2 cellular contexts compared by ENCODE assay signal in genomic region chr17:51677875-51678274, GRCh38.
TF ChIP-seq lines count a peak whose summit lies in the region.

No MANE protein-coding gene starts in this region.

TF ChIP-seq in SK-N-SH, 30 proteins besides CTCF, POLR2A, EP300 and RAD21 (continued from another document):
- TF ChIP-seq NRF1 (IDR thresholded peaks at IDR 0.05; ENCODE audit: low read depth, low read length) (no peak), REST (IDR thresholded peaks at IDR 0.05; ENCODE audit: low read depth, low read length) (no peak), GABPA (IDR thresholded peaks at IDR 0.05; ENCODE audit: low read depth) (no peak), SMC3 (IDR thresholded peaks at IDR 0.05; ENCODE audit: low read depth, low read length) (no peak)
TF ChIP-seq in SK-N-SH: peak in this region for 0.

TF ChIP-seq in A549, 52 proteins besides CTCF, POLR2A, EP300 and RAD21 (continued from another document):
- TF ChIP-seq, protein P1, sequence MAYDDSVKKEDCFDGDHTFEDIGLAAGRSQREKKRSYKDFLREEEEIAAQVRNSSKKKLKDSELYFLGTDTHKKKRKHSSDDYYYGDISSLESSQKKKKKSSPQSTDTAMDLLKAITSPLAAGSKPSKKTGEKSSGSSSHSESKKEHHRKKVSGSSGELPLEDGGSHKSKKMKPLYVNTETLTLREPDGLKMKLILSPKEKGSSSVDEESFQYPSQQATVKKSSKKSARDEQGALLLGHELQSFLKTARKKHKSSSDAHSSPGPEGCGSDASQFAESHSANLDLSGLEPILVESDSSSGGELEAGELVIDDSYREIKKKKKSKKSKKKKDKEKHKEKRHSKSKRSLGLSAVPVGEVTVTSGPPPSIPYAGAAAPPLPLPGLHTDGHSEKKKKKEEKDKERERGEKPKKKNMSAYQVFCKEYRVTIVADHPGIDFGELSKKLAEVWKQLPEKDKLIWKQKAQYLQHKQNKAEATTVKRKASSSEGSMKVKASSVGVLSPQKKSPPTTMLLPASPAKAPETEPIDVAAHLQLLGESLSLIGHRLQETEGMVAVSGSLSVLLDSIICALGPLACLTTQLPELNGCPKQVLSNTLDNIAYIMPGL (CRISPR knock-in tag; IDR thresholded peaks at IDR 0.05; ENCODE audit: borderline replicate concordance) = no peak
- TF ChIP-seq KDM5A (IDR thresholded peaks at IDR 0.05) = no peak
- TF ChIP-seq MAZ (IDR thresholded peaks at IDR 0.05; ENCODE audit: borderline replicate concordance, low read depth, low read length) = no peak
- TF ChIP-seq HEYL (CRISPR knock-in tag; IDR thresholded peaks at IDR 0.05) = no peak
- TF ChIP-seq CBX2 (IDR thresholded peaks at IDR 0.05; ENCODE audit: borderline replicate concordance, low read depth) = no peak
- no peak for TF ChIP-seq NR3C1 (IDR thresholded peaks at IDR 0.05)
TF ChIP-seq in A549: peak in this region for 0.
